In genomic region chr5:35104550-35104949, GRCh38 we compare ENCODE assay signal across 1 cellular context.
TF ChIP-seq lines count a peak whose summit lies in the region.
"Not testable (repeated sequence)": the region's sequence is repeated elsewhere in the genome, so short reads cannot be mapped to it uniquely, and the experiment has no call there.

No MANE protein-coding gene starts in this region.

TF ChIP-seq in HepG2, 621 proteins besides CTCF, POLR2A, EP300 and RAD21 (continues in another document):
- TF ChIP-seq HDAC1 (CRISPR knock-in tag; IDR thresholded peaks at IDR 0.05), result peak; percentile 36; the same call in 1 of the 2 replicates
- peak; percentile 7; the same call in 1 of the 2 replicates for TF ChIP-seq FOSL2 (CRISPR knock-in tag; IDR thresholded peaks at IDR 0.05)
- peak; percentile 63 for TF ChIP-seq GATAD2A (CRISPR knock-in tag; IDR thresholded peaks at IDR 0.05)
- TF ChIP-seq SALL1 (CRISPR knock-in tag; IDR thresholded peaks at IDR 0.05), result peak; percentile 57; the same call in 1 of the 2 replicates
- peak; percentile 25; the same call in 1 of the 2 replicates for TF ChIP-seq ZNF574 (CRISPR knock-in tag; IDR thresholded peaks at IDR 0.05)
- peak; percentile 33; the same call in 1 of the 2 replicates for TF ChIP-seq ZFP91 (CRISPR knock-in tag; IDR thresholded peaks at IDR 0.05; ENCODE audit: borderline replicate concordance)
- TF ChIP-seq STAG1 (CRISPR knock-in tag; IDR thresholded peaks at IDR 0.05), result peak; percentile 38
- peak; percentile 36; the same call in 1 of the 2 replicates for TF ChIP-seq MTA1 (CRISPR knock-in tag; IDR thresholded peaks at IDR 0.05; ENCODE audit: borderline replicate concordance)
- 0 out of 2 replicates have a peak, but pooled peaks have one; percentile 9 for TF ChIP-seq ELF3 (CRISPR knock-in tag; IDR thresholded peaks at IDR 0.05)
- 0 out of 2 replicates have a peak, but pooled peaks have one; percentile 34 for TF ChIP-seq ZNF891 (CRISPR knock-in tag; IDR thresholded peaks at IDR 0.05)
- TF ChIP-seq IRF9 (CRISPR knock-in tag; IDR thresholded peaks at IDR 0.05; ENCODE audit: borderline replicate concordance), result 0 out of 2 replicates have a peak, but pooled peaks have one; percentile 29
- TF ChIP-seq FOXA3 (CRISPR knock-in tag; IDR thresholded peaks at IDR 0.05), result peak; percentile 76
- TF ChIP-seq FOXA1, SOX6, SOX13 (IDR thresholded peaks at IDR 0.05): not testable (repeated sequence)
- peak; percentile 86 for TF ChIP-seq FOXA1 (CRISPR knock-in tag; IDR thresholded peaks at IDR 0.05)
- TF ChIP-seq FOXP4 (CRISPR knock-in tag; IDR thresholded peaks at IDR 0.05), result peak; percentile 42; the same call in 1 of the 2 replicates
- 0 out of 2 replicates have a peak, but pooled peaks have one; percentile 24 for TF ChIP-seq SOX6 (CRISPR knock-in tag; IDR thresholded peaks at IDR 0.05)
- peak; percentile 43 for TF ChIP-seq PAXIP1 (CRISPR knock-in tag; conservative IDR thresholded peaks at IDR 0.05)
- peak; percentile 66 for TF ChIP-seq HOXA3 (CRISPR knock-in tag; IDR thresholded peaks at IDR 0.05)
- TF ChIP-seq ZMYM4 (CRISPR knock-in tag; IDR thresholded peaks at IDR 0.05), result peak; percentile 94
- peak; percentile 42; the same call in 1 of the 2 replicates for TF ChIP-seq MED1 (CRISPR knock-in tag; IDR thresholded peaks at IDR 0.05)
- peak; percentile 52; the same call in 1 of the 2 replicates for TF ChIP-seq ZBTB7A (CRISPR knock-in tag; IDR thresholded peaks at IDR 0.05)
- TF ChIP-seq ZNF281 (CRISPR knock-in tag; IDR thresholded peaks at IDR 0.05; ENCODE audit: borderline replicate concordance), result peak; percentile 44; the same call in 1 of the 2 replicates
- TF ChIP-seq ZBTB38 (CRISPR knock-in tag; IDR thresholded peaks at IDR 0.05), result 0 out of 2 replicates have a peak, but pooled peaks have one; percentile 26
- peak; percentile 85 for TF ChIP-seq POGZ (CRISPR knock-in tag; IDR thresholded peaks at IDR 0.05)
- TF ChIP-seq PITX1 (CRISPR knock-in tag; IDR thresholded peaks at IDR 0.05), result peak; percentile 37; the same call in 1 of the 2 replicates
- TF ChIP-seq ARID5B (CRISPR knock-in tag; IDR thresholded peaks at IDR 0.05), result peak; percentile 58
- peak; percentile 67 for TF ChIP-seq ZNF687 (CRISPR knock-in tag; IDR thresholded peaks at IDR 0.05)
- peak in 1 of 2 experiments; percentile 42; a peak in 1 of 4 replicates for TF ChIP-seq SOX13 (CRISPR knock-in tag; conservative IDR thresholded peaks at IDR 0.05 in 1 of 2, IDR thresholded peaks at IDR 0.05 in 1 of 2)
- 0 out of 2 replicates have a peak, but pooled peaks have one; percentile 30 for TF ChIP-seq ZBTB20 (CRISPR knock-in tag; IDR thresholded peaks at IDR 0.05; ENCODE audit: borderline replicate concordance, low read depth)
- TF ChIP-seq HDAC2 (CRISPR knock-in tag; IDR thresholded peaks at IDR 0.05), result 0 out of 2 replicates have a peak, but pooled peaks have one; percentile 27
- peak; percentile 50; the same call in 1 of the 2 replicates for TF ChIP-seq ZNF501 (CRISPR knock-in tag; IDR thresholded peaks at IDR 0.05)
- TF ChIP-seq ZNF274 (CRISPR knock-in tag; IDR thresholded peaks at IDR 0.05), result 0 out of 2 replicates have a peak, but pooled peaks have one; percentile 27
- peak; percentile 43; the same call in 1 of the 2 replicates for TF ChIP-seq HNF4A (CRISPR knock-in tag; IDR thresholded peaks at IDR 0.05)
